Comparison of ENCODE assay signal across 1 cellular context in genomic region chrX:48831909-48832291, GRCh38.
TF ChIP-seq lines count a peak whose summit lies in the region.

No MANE protein-coding gene starts in this region.

TF ChIP-seq in WTC11, 78 proteins besides CTCF, POLR2A, EP300 and RAD21 (continued from another document):
- TF ChIP-seq ZSCAN18 (CRISPR knock-in tag; IDR thresholded peaks at IDR 0.05) = no peak
- no peak for TF ChIP-seq ZNF396 (CRISPR knock-in tag; IDR thresholded peaks at IDR 0.05; ENCODE audit: borderline replicate concordance)
- no peak for TF ChIP-seq ATF6 (CRISPR knock-in tag; IDR thresholded peaks at IDR 0.05)
- TF ChIP-seq KAT7 (CRISPR knock-in tag; IDR thresholded peaks at IDR 0.05; ENCODE audit: borderline replicate concordance) = no peak
